ENCODE assay signal across 8 cellular contexts in the genomic region with DNA sequence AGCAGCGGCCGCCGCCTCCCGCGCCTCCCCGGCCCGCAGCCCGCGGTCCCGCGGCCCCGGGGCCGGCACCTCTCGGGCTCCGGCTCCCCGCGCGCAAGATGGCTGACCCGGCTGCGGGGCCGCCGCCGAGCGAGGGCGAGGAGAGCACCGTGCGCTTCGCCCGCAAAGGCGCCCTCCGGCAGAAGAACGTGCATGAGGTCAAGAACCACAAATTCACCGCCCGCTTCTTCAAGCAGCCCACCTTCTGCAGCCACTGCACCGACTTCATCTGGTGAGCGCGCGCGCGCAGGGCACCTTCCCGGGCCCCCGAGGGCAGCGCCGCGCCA. TPM values are rescaled to one million over a fixed set of nuclear protein-coding genes. Genes with fewer than 3 reads are reported as not detected.
DNase-seq lines count a peak whose midpoint lies in the region; ATAC-seq and TF ChIP-seq lines count a peak whose summit lies in the region.

No MANE protein-coding gene starts in this region.

- H3K27ac ChIP-seq in iPS-20b (ENCODE audit: low read length), result no peak overlapping the region
- H3K27ac ChIP-seq in vagina, result peak overlapping the region; percentile 13

- H3K4me3 ChIP-seq in NT2/D1 (ENCODE audit: insufficient read length, low read depth) (peak overlapping the region; percentile 64), iPS-20b (ENCODE audit: low read length) (peak overlapping the region; percentile 66; the same call in 1 of the 2 replicates), vagina (peak overlapping the region; percentile 50 to 59)

- no peaks in the 10 kb centered on the region for H3K9me3 Mint-ChIP-seq in progenitor cell of endocrine pancreas (ENCODE audit: low read depth)

- H3K4me3 Mint-ChIP-seq in progenitor cell of endocrine pancreas (ENCODE audit: low read depth), result no peak overlapping the region

- no peaks in the 10 kb centered on the region for H3K36me3 Mint-ChIP-seq in progenitor cell of endocrine pancreas (ENCODE audit: insufficient read depth)

- H3K9ac ChIP-seq in NT2/D1 (ENCODE audit: insufficient read length, low read depth) (peak overlapping the region; percentile 37), iPS-20b (ENCODE audit: low read depth, low read length) (no peak overlapping the region)

- ATAC-seq in HG03432 (IDR thresholded peaks at IDR 0.05; ENCODE audit: unreplicated experiment), result no peak

- H3K27me3 Mint-ChIP-seq in progenitor cell of endocrine pancreas, result peaks cover 87% of the 10 kb centered on the region

- H3K27ac Mint-ChIP-seq in progenitor cell of endocrine pancreas, result no peak overlapping the region

- H3K9me3 ChIP-seq in NT2/D1 (ENCODE audit: insufficient read depth, low read length) (no peaks in the 10 kb centered on the region), iPS-20b (ENCODE audit: insufficient read depth, low read depth, low read length) (no peaks in the 10 kb centered on the region), vagina (no peaks in the 10 kb centered on the region)

- H3K27me3 ChIP-seq in NT2/D1 (ENCODE audit: insufficient read depth, insufficient read length) (peaks cover 53% of the 10 kb centered on the region), iPS-20b (ENCODE audit: insufficient read depth, low read length) (peaks cover 79% of the 10 kb centered on the region), vagina (no peaks in the 10 kb centered on the region)

- H3K4me1 ChIP-seq in NT2/D1 (ENCODE audit: insufficient read depth, insufficient read length) (peaks cover 5% of the 10 kb centered on the region), iPS-20b (ENCODE audit: insufficient read depth, low read length) (no peaks in the 10 kb centered on the region), vagina (peaks cover 15% of the 10 kb centered on the region)

- TF ChIP-seq CTCF in vagina (IDR thresholded peaks at IDR 0.05), result no peak
- TF ChIP-seq CTCF in progenitor cell of endocrine pancreas (IDR thresholded peaks at IDR 0.05; ENCODE audit: unreplicated experiment), result no peak

- intact Hi-C loops in vagina (cut with DNase I), result no loop called here

- peaks cover 8% of the 10 kb centered on the region for H3K4me1 Mint-ChIP-seq in progenitor cell of endocrine pancreas (ENCODE audit: low read depth)

- no peak for TF ChIP-seq POLR2A in vagina (IDR thresholded peaks at IDR 0.05)

- peak; percentile 18 for DNase-seq in stimulated activated CD4-positive, alpha-beta T cell treated with anti-CD3 and anti-CD28 coated beads, Interleukin-1b, Interleukin-23, amount 100 ng/mL, for 48 hours
- DNase-seq in stimulated activated CD4-positive, alpha-beta T cell treated with anti-CD3 and anti-CD28 coated beads, Interleukin-15, amount 100 ng/mL, for 24 hours, result no peak
- DNase-seq in NT2/D1 (ENCODE audit: low read depth, low spot score) (no peak), vagina (ENCODE audit: extremely low spot score in 2 of 2) (no peak), KG1 (lab: John Stamatoyannopoulos, UW) (no peak), progenitor cell of endocrine pancreas (ENCODE audit: low spot score, unreplicated experiment) (no peak)

- H3K36me3 ChIP-seq in NT2/D1 (ENCODE audit: insufficient read depth, insufficient read length, low read length) (no peaks in the 10 kb centered on the region), iPS-20b (ENCODE audit: insufficient read depth, low read depth, low read length) (no peaks in the 10 kb centered on the region), vagina (no peaks in the 10 kb centered on the region)

RNA-seq across cellular contexts. Expression of gene PRKCB, which starts 0.3 kb away (rescaled TPM):
- total RNA-seq in vagina (9.1 TPM), progenitor cell of endocrine pancreas (0.27 and 0.36 TPM in 2 replicates)
